ENCODE assay signal across 8 cellular contexts in the genomic region with DNA sequence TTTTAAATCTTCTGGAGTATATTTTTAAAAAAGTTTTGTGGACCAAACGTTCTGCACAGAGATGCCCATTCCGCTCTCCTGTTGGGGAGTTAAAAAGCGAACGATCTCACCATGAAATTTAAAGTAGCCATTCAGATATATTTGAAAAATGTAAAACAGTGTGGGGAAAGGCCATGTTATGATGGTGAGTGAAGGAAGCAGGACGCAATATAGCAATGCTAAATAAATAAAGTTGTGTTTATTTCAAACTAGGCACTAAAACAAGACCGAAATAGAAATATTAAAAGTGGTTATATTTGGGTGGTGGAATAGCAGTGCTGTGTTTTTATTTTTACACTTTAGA. TPM values are rescaled to one million over a fixed set of nuclear protein-coding genes. Genes with fewer than 3 reads are reported as not detected.
DNase-seq lines count a peak whose midpoint lies in the region; ATAC-seq and TF ChIP-seq lines count a peak whose summit lies in the region.

No MANE protein-coding gene starts in this region.

- no peaks in the 10 kb centered on the region for H3K27me3 Mint-ChIP-seq in activated CD4-positive, alpha-beta T cell treated with anti-CD3 and anti-CD28 coated beads for 36 hours

- H3K36me3 Mint-ChIP-seq in activated CD4-positive, alpha-beta T cell treated with anti-CD3 and anti-CD28 coated beads for 36 hours (ENCODE audit: low read depth) = no peaks in the 10 kb centered on the region

- POLR2A ChIA-PET in activated CD4-positive, alpha-beta T cell treated with anti-CD3 and anti-CD28 coated beads for 36 hours (lab: Charles Lee) = no interaction called here

- no peaks in the 10 kb centered on the region for H3K9me3 ChIP-seq in psoas muscle

- peak; percentile 6 for ATAC-seq in activated CD4-positive, alpha-beta T cell treated with anti-CD3 and anti-CD28 coated beads for 36 hours
- peak in 1 of 4 donors; percentile 13 for ATAC-seq in psoas muscle
- no peak for ATAC-seq in GM21576 (IDR thresholded peaks at IDR 0.05; ENCODE audit: unreplicated experiment)
- ATAC-seq in GM21619 (IDR thresholded peaks at IDR 0.05; ENCODE audit: unreplicated experiment) = no peak

- no peak overlapping the region for H3K27ac ChIP-seq in psoas muscle

- H3K4me1 Mint-ChIP-seq in activated CD4-positive, alpha-beta T cell treated with anti-CD3 and anti-CD28 coated beads for 36 hours = peaks cover 12% of the 10 kb centered on the region

- no peaks in the 10 kb centered on the region for H3K4me1 ChIP-seq in psoas muscle

- TF ChIP-seq CTCF in epithelial cell of esophagus (IDR thresholded peaks at IDR 0.05; ENCODE audit: insufficient read depth, low read depth, low read length, missing control alignments) (no peak), psoas muscle (IDR thresholded peaks at IDR 0.05) (no peak)

- intact Hi-C loops in activated CD4-positive, alpha-beta T cell treated with anti-CD3 and anti-CD28 coated beads for 36 hours (cut with DNase I, micrococcal nuclease) = loop anchor here (1.0 to 10.0 kb wide), 8 partner anchors 31 to 918 kb away; a partner anchor contains a TSS
- intact Hi-C loops in psoas muscle (cut with DNase I) = no loop called here

- 11 to 13% (median 12%) methylated on average over 6 of the region's 6 CpGs for WGBS in psoas muscle, 3 donors

- no peak for DNase-seq in activated CD4-positive, alpha-beta T cell treated with anti-CD3 and anti-CD28 coated beads for 36 hours
- DNase-seq in activated CD4-positive, alpha-beta T cell treated with anti-CD3 and anti-CD28 coated beads, Interleukin-2, amount 50 U/mL, for 1 hour = no peak
- DNase-seq in Jurkat, Clone E6-1 (ENCODE audit: low read depth, low spot score) = no peak
- DNase-seq in epithelial cell of esophagus (ENCODE audit: low read depth) = no peak
- DNase-seq in psoas muscle = no peak
- no peak for DNase-seq in NCI-H1436 treated with DMSO at 0.1 percent for 48 hours (lab: John Stamatoyannopoulos, UW)

- H3K4me3 Mint-ChIP-seq in activated CD4-positive, alpha-beta T cell treated with anti-CD3 and anti-CD28 coated beads for 36 hours = peak overlapping the region; percentile 83

- H3K36me3 ChIP-seq in psoas muscle (ENCODE audit: insufficient read depth in 1 of 2, low read depth in 1 of 2) = no peaks in the 10 kb centered on the region

- H3K9me3 Mint-ChIP-seq in activated CD4-positive, alpha-beta T cell treated with anti-CD3 and anti-CD28 coated beads for 36 hours (ENCODE audit: low read depth) = no peaks in the 10 kb centered on the region

- peak overlapping the region; percentile 62 for H3K4me3 ChIP-seq in Jurkat, Clone E6-1 (ENCODE audit: low read length)
- H3K4me3 ChIP-seq in epithelial cell of esophagus (ENCODE audit: low read length) = peak overlapping the region; percentile 42
- H3K4me3 ChIP-seq in psoas muscle = peak overlapping the region; percentile 61

- H3K27ac Mint-ChIP-seq in activated CD4-positive, alpha-beta T cell treated with anti-CD3 and anti-CD28 coated beads for 36 hours = peak overlapping the region; percentile 82

- H3K27me3 ChIP-seq in psoas muscle (ENCODE audit: insufficient read depth in 3 of 3, low read length in 2 of 3) = no peaks in the 10 kb centered on the region

- CTCF ChIA-PET in activated CD4-positive, alpha-beta T cell treated with anti-CD3 and anti-CD28 coated beads for 36 hours (lab: Charles Lee) = interaction anchor here (0.7 kb wide), 1 partner anchor 1348 kb away, joined by 3 read pairs; no protein-coding TSS in a partner anchor

RNA-seq across cellular contexts. Expression of a gene that starts 0.3 kb away (rescaled TPM):
- total RNA-seq in activated CD4-positive, alpha-beta T cell treated with anti-CD3 and anti-CD28 coated beads for 36 hours = under 1 TPM; 0.46 to 0.63 TPM
- polyA plus RNA-seq in Jurkat, Clone E6-1 (2012; ENCODE audit: insufficient read depth, insufficient read length) = not detected
- 1 to 10 TPM in 1 of 4 donors, under 1 TPM in 3; 0.47 to 1.1 (median 0.62) TPM for total RNA-seq in psoas muscle
- 1 to 10 TPM in 1 of 3 donors, under 1 TPM in 2; 0.30 to 1.2 (median 0.66) TPM for polyA plus RNA-seq in psoas muscle

RNA-seq across cellular contexts. Expression of a gene that starts 30.9 kb away (rescaled TPM):
- 10 to 100 TPM; 74.9 to 77.8 TPM for total RNA-seq in activated CD4-positive, alpha-beta T cell treated with anti-CD3 and anti-CD28 coated beads for 36 hours
- polyA plus RNA-seq in Jurkat, Clone E6-1 (2012; ENCODE audit: insufficient read depth, insufficient read length) = 104 TPM
- 100 to 1,000 TPM in 2 of 4 donors, 10 to 100 TPM in 2; 81.0 to 118 (median 93.5) TPM for total RNA-seq in psoas muscle
- polyA plus RNA-seq in psoas muscle = 100 to 1,000 TPM; 136 to 169 (median 165) TPM

RNA-seq across cellular contexts. Expression of a gene that starts 35.9 kb away (rescaled TPM):
- total RNA-seq in activated CD4-positive, alpha-beta T cell treated with anti-CD3 and anti-CD28 coated beads for 36 hours = under 1 TPM; 0.64 to 0.65 TPM
- not detected for polyA plus RNA-seq in Jurkat, Clone E6-1 (2012; ENCODE audit: insufficient read depth, insufficient read length)
- total RNA-seq in psoas muscle = 1 to 10 TPM in 3 of 4 donors, under 1 TPM in 1; 0.79 to 1.6 (median 1.1) TPM
- under 1 TPM; 0.04 to 0.45 (median 0.25) TPM for polyA plus RNA-seq in psoas muscle

Comparison
In these comparisons a context has a peak if more than half of its experiments do, and no peak if none do; other contexts are left out.
1. intact Hi-C loops: an anchor here in activated CD4-positive, alpha-beta T cell treated with anti-CD3 and anti-CD28 coated beads for 36 hours (1.0 to 10.0 kb wide); none called in psoas muscle.